Comparison of ENCODE assay signal across 19 cellular contexts in genomic region chrX:150616863-150617198, GRCh38.
"Had no signal": no experiment of that assay in that cellular context is flagged by ENCODE, and none has a peak within 500 bp of the region (broad histone marks: within the 10 kb centered on the region; RNA-seq: fewer than 3 reads in every experiment).

No MANE protein-coding gene starts in this region.

- H3K4me3 ChIP-seq: colonic mucosa, esophagus muscularis mucosa, gastrocnemius medialis, heart left ventricle, lung had no signal

- H3K4me1 Mint-ChIP-seq: activated naive CD4-positive, alpha-beta T cell treated with anti-CD3 and anti-CD28 coated beads, Interleukin-2, amount 10 ng/mL, durations not matched to agents 7 days and 5 days; immature natural killer cell; T-cell had no signal

- H3K27me3 ChIP-seq: colonic mucosa, esophagus muscularis mucosa, gastrocnemius medialis, heart left ventricle had no signal

- H3K9me3 ChIP-seq: colonic mucosa, esophagus muscularis mucosa, gastrocnemius medialis, heart left ventricle had no signal

- H3K36me3 ChIP-seq: colonic mucosa, WERI-Rb-1 had no signal

- H3K4me1 ChIP-seq: colonic mucosa, esophagus muscularis mucosa, gastrocnemius medialis, heart left ventricle had no signal

- H3K27me3 Mint-ChIP-seq: activated CD4-positive, alpha-beta memory T cell treated with anti-CD3 and anti-CD28 coated beads for 36 hours; activated CD4-positive, alpha-beta T cell treated with anti-CD3 and anti-CD28 coated beads for 36 hours; activated CD8-positive, alpha-beta memory T cell treated with anti-CD3 and anti-CD28 coated beads, Interleukin-2, amount 10 ng/mL, durations not matched to agents 7 days and 5 days; activated naive CD4-positive, alpha-beta T cell treated with anti-CD3 and anti-CD28 coated beads, Interleukin-2, amount 10 ng/mL, durations not matched to agents 7 days and 5 days; naive thymus-derived CD8-positive, alpha-beta T cell had no signal

- H3K27ac ChIP-seq: colonic mucosa, esophagus muscularis mucosa, gastrocnemius medialis, heart left ventricle, WERI-Rb-1 had no signal

- ATAC-seq: activated CD4-positive, alpha-beta T cell treated with anti-CD3 and anti-CD28 coated beads for 36 hours; activated CD8-positive, alpha-beta memory T cell treated with anti-CD3 and anti-CD28 coated beads, Interleukin-2, amount 10 ng/mL, durations not matched to agents 7 days and 5 days; gastrocnemius medialis; heart left ventricle; left colon; naive thymus-derived CD8-positive, alpha-beta T cell; stimulated activated effector memory CD8-positive, alpha-beta T cell treated with anti-CD3 and anti-CD28 coated beads, Interleukin-12 subunit alpha, Interleukin-12 subunit beta, amount 100 ng/mL, for 72 hours; T-cell had no signal

- H3K9me3 Mint-ChIP-seq: activated CD4-positive, alpha-beta memory T cell treated with anti-CD3 and anti-CD28 coated beads for 36 hours; activated naive CD4-positive, alpha-beta T cell treated with anti-CD3 and anti-CD28 coated beads, Interleukin-2, amount 10 ng/mL, durations not matched to agents 7 days and 5 days; activated T-helper 2 cell treated with anti-CD3 and anti-CD28 coated beads, Interferon-gamma antibody, Interleukin-2, Interleukin-4, amounts not matched to agents 10 μg/mL and 5 μg/mL and 100 μg/mL, durations not matched to agents 14 hours and 24 hours and 36 hours; immature natural killer cell; naive thymus-derived CD8-positive, alpha-beta T cell; stimulated activated effector memory CD8-positive, alpha-beta T cell treated with anti-CD3 and anti-CD28 coated beads, Interleukin-12 subunit alpha, Interleukin-12 subunit beta, amount 100 ng/mL, for 72 hours; T-cell had no signal

- H3K4me3 Mint-ChIP-seq: activated CD4-positive, alpha-beta memory T cell treated with anti-CD3 and anti-CD28 coated beads for 36 hours; activated CD4-positive, alpha-beta T cell treated with anti-CD3 and anti-CD28 coated beads for 36 hours; activated CD8-positive, alpha-beta memory T cell treated with anti-CD3 and anti-CD28 coated beads, Interleukin-2, amount 10 ng/mL, durations not matched to agents 7 days and 5 days; activated naive CD4-positive, alpha-beta T cell treated with anti-CD3 and anti-CD28 coated beads, Interleukin-2, amount 10 ng/mL, durations not matched to agents 7 days and 5 days; immature natural killer cell; naive thymus-derived CD8-positive, alpha-beta T cell; stimulated activated effector memory CD8-positive, alpha-beta T cell treated with anti-CD3 and anti-CD28 coated beads, Interleukin-12 subunit alpha, Interleukin-12 subunit beta, amount 100 ng/mL, for 72 hours; T-cell had no signal

- DNase-seq: activated CD4-positive, alpha-beta memory T cell treated with anti-CD3 and anti-CD28 coated beads for 36 hours; activated CD4-positive, alpha-beta T cell treated with anti-CD3 and anti-CD28 coated beads for 36 hours; activated CD8-positive, alpha-beta memory T cell treated with anti-CD3 and anti-CD28 coated beads, Interleukin-2, amount 10 ng/mL, durations not matched to agents 7 days and 5 days; activated naive CD4-positive, alpha-beta T cell treated with anti-CD3 and anti-CD28 coated beads, Interleukin-2, amount 10 ng/mL, durations not matched to agents 7 days and 5 days; activated T-cell treated with anti-CD3 and anti-CD28 coated beads, Interleukin-2, amount 50 U/mL, for 1 hour; caudate nucleus; colonic mucosa; gastrocnemius medialis; heart left ventricle; immature natural killer cell; left colon; naive thymus-derived CD8-positive, alpha-beta T cell; T-cell; T1000; WERI-Rb-1 had no signal

- H3K27ac Mint-ChIP-seq: activated CD4-positive, alpha-beta memory T cell treated with anti-CD3 and anti-CD28 coated beads for 36 hours; activated CD4-positive, alpha-beta T cell treated with anti-CD3 and anti-CD28 coated beads for 36 hours; activated CD8-positive, alpha-beta memory T cell treated with anti-CD3 and anti-CD28 coated beads, Interleukin-2, amount 10 ng/mL, durations not matched to agents 7 days and 5 days; activated naive CD4-positive, alpha-beta T cell treated with anti-CD3 and anti-CD28 coated beads, Interleukin-2, amount 10 ng/mL, durations not matched to agents 7 days and 5 days; activated T-helper 2 cell treated with anti-CD3 and anti-CD28 coated beads, Interferon-gamma antibody, Interleukin-2, Interleukin-4, amounts not matched to agents 10 μg/mL and 5 μg/mL and 100 μg/mL, durations not matched to agents 14 hours and 24 hours and 36 hours; immature natural killer cell; naive thymus-derived CD8-positive, alpha-beta T cell; stimulated activated effector memory CD8-positive, alpha-beta T cell treated with anti-CD3 and anti-CD28 coated beads, Interleukin-12 subunit alpha, Interleukin-12 subunit beta, amount 100 ng/mL, for 72 hours; T-cell had no signal
